Comparison of ENCODE assay signal across 24 cellular contexts in the genomic region with DNA sequence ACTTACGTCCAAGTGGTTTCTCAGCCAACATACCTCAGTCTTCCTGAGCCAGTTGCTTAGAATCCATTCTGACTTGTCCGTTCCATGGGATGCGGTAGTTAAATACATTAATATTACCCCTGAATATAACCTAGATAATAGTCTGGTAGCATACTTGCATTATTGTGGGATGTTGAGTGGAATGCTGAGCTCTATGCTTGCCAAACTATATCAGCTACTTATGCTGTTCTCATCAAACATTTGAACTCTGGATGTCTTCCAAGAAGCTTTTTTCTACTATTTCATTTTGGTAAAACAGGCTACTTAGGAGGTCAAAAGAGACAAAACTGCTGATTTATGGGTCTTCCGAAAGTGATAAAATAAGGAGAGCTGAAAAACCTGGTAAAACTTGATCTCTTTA.
"Had no signal": no experiment of that assay in that cellular context is flagged by ENCODE, and none has a peak within 500 bp of the region (broad histone marks: within the 10 kb centered on the region; RNA-seq: fewer than 3 reads in every experiment).

No MANE protein-coding gene starts in this region.

- H3K27ac Mint-ChIP-seq: activated CD4-positive, alpha-beta T cell treated with anti-CD3 and anti-CD28 coated beads, Interleukin-2, amount 10 ng/mL, durations not matched to agents 24 days and 14 days; activated CD8-positive, alpha-beta T cell treated with anti-CD3 and anti-CD28 coated beads for 36 hours; activated naive CD8-positive, alpha-beta T cell treated with anti-CD3 and anti-CD28 coated beads, Interleukin-2, amount 10 ng/mL, durations not matched to agents 7 days and 5 days; activated T-helper 17 cell treated with anti-CD3 and anti-CD28 coated beads, Interleukin-2, amount 50 U/mL, for 72 hours; effector memory CD8-positive, alpha-beta T cell; memory B cell; naive B cell; neural progenitor cell; stimulated activated effector memory CD8-positive, alpha-beta T cell treated with anti-CD3 and anti-CD28 coated beads, Interleukin-12 subunit alpha, Interleukin-12 subunit beta, amount 100 ng/mL, for 72 hours; T-helper 1 cell treated with Interleukin-12 subunit alpha and Interleukin-12 subunit beta and Interleukin-4 antibody, amounts not matched to agents 30 μg/mL and 1 μg/mL, for 36 hours had no signal

- H2AFZ ChIP-seq: neural progenitor cell had no signal

- H3K9me3 ChIP-seq: esophagus squamous epithelium, mucosa of descending colon, prostate gland, right atrium auricular region, stomach, vagina had no signal

- H3K27me3 Mint-ChIP-seq: activated CD4-positive, alpha-beta T cell treated with anti-CD3 and anti-CD28 coated beads, Interleukin-2, amount 10 ng/mL, durations not matched to agents 24 days and 14 days; activated CD8-positive, alpha-beta T cell treated with anti-CD3 and anti-CD28 coated beads for 36 hours; activated naive CD8-positive, alpha-beta T cell treated with anti-CD3 and anti-CD28 coated beads, Interleukin-2, amount 10 ng/mL, durations not matched to agents 7 days and 5 days; activated T-helper 17 cell treated with anti-CD3 and anti-CD28 coated beads, Interleukin-2, amount 50 U/mL, for 72 hours; effector memory CD8-positive, alpha-beta T cell; memory B cell; naive B cell had no signal

- H3K27ac ChIP-seq: cardiac muscle cell, esophagus squamous epithelium, neural progenitor cell, prostate gland, right atrium auricular region, stomach, vagina had no signal

- H3K4me2 ChIP-seq: neural progenitor cell had no signal

- H3K27me3 ChIP-seq: cardiac muscle cell, esophagus squamous epithelium, neural progenitor cell, right atrium auricular region, stomach, vagina had no signal

- H3K36me3 Mint-ChIP-seq: activated naive CD8-positive, alpha-beta T cell treated with anti-CD3 and anti-CD28 coated beads, Interleukin-2, amount 10 ng/mL, durations not matched to agents 7 days and 5 days; memory B cell; naive B cell; neural progenitor cell; stimulated activated effector memory CD8-positive, alpha-beta T cell treated with anti-CD3 and anti-CD28 coated beads, Interleukin-12 subunit alpha, Interleukin-12 subunit beta, amount 100 ng/mL, for 72 hours had no signal

- H3K4me3 Mint-ChIP-seq: activated CD4-positive, alpha-beta T cell treated with anti-CD3 and anti-CD28 coated beads, Interleukin-2, amount 10 ng/mL, durations not matched to agents 24 days and 14 days; activated CD8-positive, alpha-beta T cell treated with anti-CD3 and anti-CD28 coated beads for 36 hours; activated naive CD8-positive, alpha-beta T cell treated with anti-CD3 and anti-CD28 coated beads, Interleukin-2, amount 10 ng/mL, durations not matched to agents 7 days and 5 days; activated T-helper 17 cell treated with anti-CD3 and anti-CD28 coated beads, Interleukin-2, amount 50 U/mL, for 72 hours; effector memory CD8-positive, alpha-beta T cell; memory B cell; naive B cell; neural progenitor cell; stimulated activated effector memory CD8-positive, alpha-beta T cell treated with anti-CD3 and anti-CD28 coated beads, Interleukin-12 subunit alpha, Interleukin-12 subunit beta, amount 100 ng/mL, for 72 hours; T-helper 1 cell treated with Interleukin-12 subunit alpha and Interleukin-12 subunit beta and Interleukin-4 antibody, amounts not matched to agents 30 μg/mL and 1 μg/mL, for 36 hours had no signal

- H3K9ac ChIP-seq: neural progenitor cell had no signal

- ATAC-seq: activated CD8-positive, alpha-beta T cell treated with anti-CD3 and anti-CD28 coated beads for 36 hours; activated T-helper 17 cell treated with anti-CD3 and anti-CD28 coated beads, Interleukin-2, amount 50 U/mL, for 72 hours; effector memory CD8-positive, alpha-beta T cell; left ventricle myocardium superior; mucosa of descending colon; stimulated activated effector memory CD8-positive, alpha-beta T cell treated with anti-CD3 and anti-CD28 coated beads, Interleukin-12 subunit alpha, Interleukin-12 subunit beta, amount 100 ng/mL, for 72 hours had no signal

- H3K36me3 ChIP-seq: cardiac muscle cell, esophagus squamous epithelium, neural progenitor cell, prostate gland, right atrium auricular region, stomach, vagina had no signal

- DNase-seq: activated CD4-positive, alpha-beta T cell treated with anti-CD3 and anti-CD28 coated beads, Interleukin-2, amount 10 ng/mL, durations not matched to agents 24 days and 14 days; activated CD8-positive, alpha-beta T cell treated with anti-CD3 and anti-CD28 coated beads for 36 hours; activated naive CD4-positive, alpha-beta T cell; activated naive CD8-positive, alpha-beta T cell treated with anti-CD3 and anti-CD28 coated beads, Interleukin-2, amount 10 ng/mL, durations not matched to agents 7 days and 5 days; activated T-cell treated with anti-CD3 and anti-CD28 coated beads, Interleukin-2, amount 50 U/mL, for 1 hour; effector memory CD8-positive, alpha-beta T cell; esophagus squamous epithelium; head of caudate nucleus; left ventricle myocardium superior; mucosa of descending colon; naive B cell; small intestine; stimulated activated CD4-positive, alpha-beta T cell treated with anti-CD3 and anti-CD28 coated beads, Interleukin-4, amount 100 ng/mL, for 24 hours; stomach; trophoblast cell had no signal

- H3K4me1 ChIP-seq: esophagus squamous epithelium, neural progenitor cell, prostate gland, right atrium auricular region, stomach, vagina had no signal

- H3K9me3 Mint-ChIP-seq: activated CD4-positive, alpha-beta T cell treated with anti-CD3 and anti-CD28 coated beads, Interleukin-2, amount 10 ng/mL, durations not matched to agents 24 days and 14 days; activated CD8-positive, alpha-beta T cell treated with anti-CD3 and anti-CD28 coated beads for 36 hours; activated naive CD8-positive, alpha-beta T cell treated with anti-CD3 and anti-CD28 coated beads, Interleukin-2, amount 10 ng/mL, durations not matched to agents 7 days and 5 days; activated T-helper 17 cell treated with anti-CD3 and anti-CD28 coated beads, Interleukin-2, amount 50 U/mL, for 72 hours; effector memory CD8-positive, alpha-beta T cell; neural progenitor cell; T-helper 1 cell treated with Interleukin-12 subunit alpha and Interleukin-12 subunit beta and Interleukin-4 antibody, amounts not matched to agents 30 μg/mL and 1 μg/mL, for 36 hours had no signal

- H3K4me1 Mint-ChIP-seq: activated CD4-positive, alpha-beta T cell treated with anti-CD3 and anti-CD28 coated beads, Interleukin-2, amount 10 ng/mL, durations not matched to agents 24 days and 14 days; activated naive CD8-positive, alpha-beta T cell treated with anti-CD3 and anti-CD28 coated beads, Interleukin-2, amount 10 ng/mL, durations not matched to agents 7 days and 5 days; activated T-helper 17 cell treated with anti-CD3 and anti-CD28 coated beads, Interleukin-2, amount 50 U/mL, for 72 hours; memory B cell; naive B cell; neural progenitor cell; stimulated activated effector memory CD8-positive, alpha-beta T cell treated with anti-CD3 and anti-CD28 coated beads, Interleukin-12 subunit alpha, Interleukin-12 subunit beta, amount 100 ng/mL, for 72 hours had no signal

- H3K4me3 ChIP-seq: cardiac muscle cell, esophagus squamous epithelium, mucosa of descending colon, neural progenitor cell, prostate gland, right atrium auricular region, stomach, vagina had no signal
